ENCODE assay signal across 9 cellular contexts in the genomic region with DNA sequence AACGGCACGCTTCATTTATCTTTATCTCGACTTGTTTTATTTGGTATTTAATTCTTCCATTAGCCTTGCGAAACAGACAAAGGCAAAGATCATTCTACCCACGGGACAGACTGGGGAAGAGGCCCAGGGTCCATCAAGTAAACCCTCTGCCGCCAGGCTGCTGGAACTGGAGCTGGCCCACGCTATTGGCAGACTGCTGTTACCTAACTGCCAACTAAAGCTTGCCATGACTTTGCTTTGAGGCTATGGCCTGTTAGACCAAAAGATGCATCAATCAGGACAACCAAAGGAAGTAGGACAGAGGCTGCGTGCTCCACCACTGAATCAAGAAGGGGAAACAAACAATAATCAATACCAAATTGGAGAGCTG. TPM values are rescaled to one million over a fixed set of nuclear protein-coding genes. Genes with fewer than 3 reads are reported as not detected.
DNase-seq lines count a peak whose midpoint lies in the region; ATAC-seq, FAIRE-seq and TF ChIP-seq lines count a peak whose summit lies in the region.
"Had no signal": no experiment of that assay in that cellular context is flagged by ENCODE, and none has a peak within 500 bp of the region (broad histone marks: within the 10 kb centered on the region; RNA-seq: fewer than 3 reads in every experiment).

No MANE protein-coding gene starts in this region.

- no peaks in the 10 kb centered on the region for H3F3A ChIP-seq in GM23248 (ENCODE audit: insufficient read depth)

- H3K4me1 ChIP-seq in GM23248 (ENCODE audit: insufficient read depth) = peaks cover 8% of the 10 kb centered on the region; the same call in 1 of the 2 replicates
- peaks cover 12% of the 10 kb centered on the region for H3K4me1 ChIP-seq in skeletal muscle satellite cell (ENCODE audit: control insufficient read depth, insufficient read depth, low read length)

- no peak for FAIRE-seq in urothelium cell line (lab: Jason Lieb, UNC)

- in situ Hi-C loops in GM23248 (cut with MboI) = no loop called here

- no peaks in the 10 kb centered on the region for H3K9me2 ChIP-seq in GM23248 (ENCODE audit: insufficient read depth)

- DNase-seq in GM23248 = no peak
- DNase-seq in fibroblast of the aortic adventitia (ENCODE audit: low read depth) = no peak
- no peak for DNase-seq in urothelium cell line (ENCODE audit: low spot score)
- no peak for DNase-seq in SW480 (ENCODE audit: low spot score)

- TF ChIP-seq CTCF in VCaP (conservative IDR thresholded peaks at IDR 0.05) (no peak), fibroblast of the aortic adventitia (IDR thresholded peaks at IDR 0.05; ENCODE audit: insufficient read depth, low read length) (no peak)

- peak overlapping the region; percentile 61 for H3K4me3 ChIP-seq in GM23248
- peak overlapping the region; percentile 60 for H3K4me3 ChIP-seq in fibroblast of the aortic adventitia (ENCODE audit: low read depth, low read length)
- peak overlapping the region; percentile 69 for H3K4me3 ChIP-seq in skeletal muscle satellite cell (ENCODE audit: low read length)

- H4K20me1 ChIP-seq in GM23248 (ENCODE audit: insufficient read depth) = no peaks in the 10 kb centered on the region

- H3K79me2 ChIP-seq in GM23248 (ENCODE audit: insufficient read depth) = peaks cover 20% of the 10 kb centered on the region

- H3K36me3 ChIP-seq in GM23248 (ENCODE audit: low read depth) (no peaks in the 10 kb centered on the region), skeletal muscle satellite cell (ENCODE audit: insufficient read depth, low read length) (no peaks in the 10 kb centered on the region)

- H2AFZ ChIP-seq in GM23248 = peak overlapping the region; percentile 97

- H3K27me3 ChIP-seq in GM23248 (replicated peaks; ENCODE audit: insufficient read depth) (no peaks in the 10 kb centered on the region), skeletal muscle satellite cell (ENCODE audit: control insufficient read depth, insufficient read depth, low read length) (no peaks in the 10 kb centered on the region)

- 61 to 69% methylated on average over 8 of the region's 8 CpGs for WGBS in GM23248 (ENCODE audit: low coverage in 1 of 2, low lambda C conversion rate in 2 of 2, missing lambda C conversion rate in 2 of 2), 2 experiments

- H3K9ac ChIP-seq in GM23248 (peak overlapping the region; percentile 58), skeletal muscle satellite cell (ENCODE audit: low read depth, low read length) (peak overlapping the region; percentile 48)

- H3K27ac ChIP-seq in GM23248 = peak overlapping the region; percentile 40
- H3K27ac ChIP-seq in VCaP = peak overlapping the region; percentile 73; the same call in 1 of the 2 replicates

- H3K9me3 ChIP-seq in GM23248 (ENCODE audit: low read depth) = no peaks in the 10 kb centered on the region
- no peaks in the 10 kb centered on the region for H3K9me3 ChIP-seq in skeletal muscle satellite cell (replicated peaks; ENCODE audit: low read length)

- ATAC-seq in GM21447 (IDR thresholded peaks at IDR 0.05; ENCODE audit: unreplicated experiment) = no peak
- ATAC-seq in GM18517 (IDR thresholded peaks at IDR 0.05; ENCODE audit: unreplicated experiment) = no peak

- H3K4me2 ChIP-seq in GM23248 (ENCODE audit: unreplicated experiment) (peak overlapping the region; percentile 61), skeletal muscle satellite cell (ENCODE audit: low read length) (peak overlapping the region; percentile 84)

RNA-seq across cellular contexts. Expression of gene TMEM218, which starts 0.8 kb away (rescaled TPM):
- 31.9 and 44.9 TPM in 2 replicates for total RNA-seq in GM23248 (2014; rRNA removed; shearing (Covaris generic))
- polyA plus RNA-seq in GM23248 (2016; fragmentation: Nextera tagmentation; extraction: Ambion mirVana) = 30.1 and 32.8 TPM in 2 replicates
- total RNA-seq in fibroblast of the aortic adventitia (ENCODE audit: low replicate concordance) = 9.2 and 35.1 TPM in 2 replicates
- total RNA-seq in skeletal muscle satellite cell (2012; rRNA removed) = 23.8 and 24.8 TPM in 2 replicates

RNA-seq across cellular contexts. Expression of gene SLC37A2, which starts 49.1 kb away (rescaled TPM):
- 2.6 and 5.2 TPM in 2 replicates for total RNA-seq in GM23248 (2014; rRNA removed; shearing (Covaris generic))
- polyA plus RNA-seq in GM23248 (2016; fragmentation: Nextera tagmentation; extraction: Ambion mirVana) = 1.2 and 1.7 TPM in 2 replicates
- total RNA-seq in fibroblast of the aortic adventitia (ENCODE audit: low replicate concordance) = 0.08 and 0.63 TPM in 2 replicates
- total RNA-seq in skeletal muscle satellite cell (2012; rRNA removed) = 1.1 and 1.8 TPM in 2 replicates

RNA-seq across cellular contexts. Expression of gene PKNOX2, which starts 52.3 kb away (rescaled TPM):
- 0.51 and 0.76 TPM in 2 replicates for total RNA-seq in GM23248 (2014; rRNA removed; shearing (Covaris generic))
- 0.08 and 0.21 TPM in 2 replicates for polyA plus RNA-seq in GM23248 (2016; fragmentation: Nextera tagmentation; extraction: Ambion mirVana)
- 2.0 and 8.6 TPM in 2 replicates for total RNA-seq in fibroblast of the aortic adventitia (ENCODE audit: low replicate concordance)
- 0.25 and 1.3 TPM in 2 replicates for total RNA-seq in skeletal muscle satellite cell (2012; rRNA removed)
- total RNA-seq: NCI-H460 had no signal
